Comparison of ENCODE assay signal across 1 cellular context in the genomic region with DNA sequence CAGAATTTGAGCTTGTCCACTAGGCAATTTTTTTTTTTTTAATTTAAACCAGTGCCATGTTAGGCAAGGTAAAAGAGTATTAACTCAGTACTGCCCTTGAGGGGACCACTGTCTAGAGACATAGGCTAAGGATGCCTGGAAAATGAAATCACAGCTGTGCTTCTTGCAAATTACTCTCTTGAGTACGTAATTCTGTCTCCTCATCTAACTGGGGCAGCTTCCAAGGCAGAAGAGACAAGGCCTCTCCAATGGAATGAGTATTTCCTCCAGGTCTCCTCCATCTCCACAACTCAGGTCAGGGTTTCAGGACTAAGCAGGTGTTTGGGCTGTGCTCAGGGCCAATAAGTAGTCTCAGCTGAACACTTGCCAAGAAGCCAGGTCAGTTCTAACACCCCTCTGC.
TF ChIP-seq lines count a peak whose summit lies in the region.

No MANE protein-coding gene starts in this region.

TF ChIP-seq in HepG2, 621 proteins besides CTCF, POLR2A, EP300 and RAD21:
- TF ChIP-seq IRF2 (CRISPR knock-in tag; IDR thresholded peaks at IDR 0.05) (no peak), ZFP90 (CRISPR knock-in tag; IDR thresholded peaks at IDR 0.05; ENCODE audit: borderline replicate concordance) (no peak), ATRX (CRISPR knock-in tag; IDR thresholded peaks at IDR 0.05; ENCODE audit: borderline replicate concordance) (no peak), AKNA (CRISPR knock-in tag; IDR thresholded peaks at IDR 0.05; ENCODE audit: borderline replicate concordance) (no peak), ZNF20 (CRISPR knock-in tag; IDR thresholded peaks at IDR 0.05) (no peak), PRPF4 (IDR thresholded peaks at IDR 0.05; ENCODE audit: low read depth, low read length, poor library complexity, severe bottlenecking) (no peak), ZNF205 (CRISPR knock-in tag; IDR thresholded peaks at IDR 0.05) (no peak), ZNF83 (CRISPR knock-in tag; IDR thresholded peaks at IDR 0.05; ENCODE audit: borderline replicate concordance) (no peak)
- TF ChIP-seq, protein P1, sequence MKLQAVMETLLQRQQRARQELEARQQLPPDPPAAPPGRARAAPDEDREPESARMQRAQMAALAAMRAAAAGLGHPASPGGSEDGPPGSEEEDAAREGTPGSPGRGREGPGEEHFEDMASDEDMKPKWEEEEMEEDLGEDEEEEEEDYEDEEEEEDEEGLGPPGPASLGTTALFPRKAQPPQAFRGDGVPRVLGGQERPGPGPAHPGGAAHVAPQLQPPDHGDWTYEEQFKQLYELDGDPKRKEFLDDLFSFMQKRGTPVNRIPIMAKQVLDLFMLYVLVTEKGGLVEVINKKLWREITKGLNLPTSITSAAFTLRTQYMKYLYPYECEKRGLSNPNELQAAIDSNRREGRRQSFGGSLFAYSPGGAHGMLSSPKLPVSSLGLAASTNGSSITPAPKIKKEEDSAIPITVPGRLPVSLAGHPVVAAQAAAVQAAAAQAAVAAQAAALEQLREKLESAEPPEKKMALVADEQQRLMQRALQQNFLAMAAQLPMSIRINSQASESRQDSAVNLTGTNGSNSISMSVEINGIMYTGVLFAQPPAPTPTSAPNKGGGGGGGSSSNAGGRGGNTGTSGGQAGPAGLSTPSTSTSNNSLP (IDR thresholded peaks at IDR 0.05; ENCODE audit: low read depth, low read length), result no peak
